2 cellular contexts compared by ENCODE assay signal in the genomic region with DNA sequence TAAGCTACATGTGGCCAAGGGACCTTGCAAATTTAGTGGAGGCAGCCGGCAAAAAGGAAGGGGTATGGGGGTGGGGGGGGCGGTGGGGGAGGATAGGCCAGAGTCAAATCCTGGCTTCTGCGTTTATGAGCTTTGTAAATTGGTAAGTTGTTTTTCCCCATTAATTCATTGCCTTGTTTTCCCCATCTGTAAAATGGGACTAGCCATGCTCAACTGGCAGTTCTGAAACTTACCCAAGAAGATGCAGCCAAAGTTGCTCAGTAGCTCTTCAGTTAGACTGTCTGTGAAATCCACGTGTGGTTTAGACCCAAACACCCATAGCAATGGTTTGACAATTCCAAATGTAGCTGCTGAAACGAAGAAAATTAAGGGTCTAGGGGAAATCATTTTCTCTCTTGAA.
A peak's percentile ranks its signal among the peaks of the same experiment; 100 is the strongest.
TF ChIP-seq lines count a peak whose summit lies in the region.

No MANE protein-coding gene starts in this region.

TF ChIP-seq in HCT116, 20 proteins besides CTCF, POLR2A, EP300 and RAD21:
- TF ChIP-seq SP1 (IDR thresholded peaks at IDR 0.05; ENCODE audit: low read depth) (no peak), SIN3A (IDR thresholded peaks at IDR 0.05; ENCODE audit: low read depth) (no peak), JUND (IDR thresholded peaks at IDR 0.05) (no peak), ZNF274 (IDR thresholded peaks at IDR 0.05; ENCODE audit: low read depth, low read length) (no peak), CEBPB (IDR thresholded peaks at IDR 0.05; ENCODE audit: low read depth) (no peak), REST (IDR thresholded peaks at IDR 0.05; ENCODE audit: low read depth) (no peak), EZH2phosphoT487 (IDR thresholded peaks at IDR 0.05; ENCODE audit: borderline replicate concordance) (no peak), SRF (IDR thresholded peaks at IDR 0.05; ENCODE audit: low read depth) (no peak), ELF1 (IDR thresholded peaks at IDR 0.05; ENCODE audit: borderline replicate concordance, low read depth) (no peak), TCF7L2 (IDR thresholded peaks at IDR 0.05; ENCODE audit: borderline replicate concordance, extremely low read depth, insufficient read depth, insufficient read length) (no peak), EGR1 (IDR thresholded peaks at IDR 0.05; ENCODE audit: low read depth) (no peak), YY1 (IDR thresholded peaks at IDR 0.05; ENCODE audit: extremely low read depth, insufficient replicate concordance, low read depth, low read length) (no peak), ATF3 (IDR thresholded peaks at IDR 0.05) (no peak), ZFX (IDR thresholded peaks at IDR 0.05) (no peak), CBX3 (IDR thresholded peaks at IDR 0.05; ENCODE audit: low read depth) (no peak), POLR2AphosphoS5 (IDR thresholded peaks at IDR 0.05; ENCODE audit: low read depth, low read length) (no peak), MAX (IDR thresholded peaks at IDR 0.05) (no peak), FOSL1 (IDR thresholded peaks at IDR 0.05; ENCODE audit: low read depth) (no peak), EZH2 (IDR thresholded peaks at IDR 0.05) (no peak)
- TF ChIP-seq, protein P1, sequence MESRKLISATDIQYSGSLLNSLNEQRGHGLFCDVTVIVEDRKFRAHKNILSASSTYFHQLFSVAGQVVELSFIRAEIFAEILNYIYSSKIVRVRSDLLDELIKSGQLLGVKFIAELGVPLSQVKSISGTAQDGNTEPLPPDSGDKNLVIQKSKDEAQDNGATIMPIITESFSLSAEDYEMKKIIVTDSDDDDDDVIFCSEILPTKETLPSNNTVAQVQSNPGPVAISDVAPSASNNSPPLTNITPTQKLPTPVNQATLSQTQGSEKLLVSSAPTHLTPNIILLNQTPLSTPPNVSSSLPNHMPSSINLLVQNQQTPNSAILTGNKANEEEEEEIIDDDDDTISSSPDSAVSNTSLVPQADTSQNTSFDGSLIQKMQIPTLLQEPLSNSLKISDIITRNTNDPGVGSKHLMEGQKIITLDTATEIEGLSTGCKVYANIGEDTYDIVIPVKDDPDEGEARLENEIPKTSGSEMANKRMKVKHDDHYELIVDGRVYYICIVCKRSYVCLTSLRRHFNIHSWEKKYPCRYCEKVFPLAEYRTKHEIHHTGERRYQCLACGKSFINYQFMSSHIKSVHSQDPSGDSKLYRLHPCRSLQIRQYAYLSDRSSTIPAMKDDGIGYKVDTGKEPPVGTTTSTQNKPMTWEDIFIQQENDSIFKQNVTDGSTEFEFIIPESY (IDR thresholded peaks at IDR 0.05; ENCODE audit: extremely low read depth, insufficient replicate concordance, low read length) = no peak

TF ChIP-seq in K562, 482 proteins besides CTCF, POLR2A, EP300 and RAD21:
- peak; percentile 56; the same call in 1 of the 2 replicates for TF ChIP-seq ADNP (tag; IDR thresholded peaks at IDR 0.05)
- TF ChIP-seq FOXA1 (IDR thresholded peaks at IDR 0.05; ENCODE audit: borderline replicate concordance) = no peak
- TF ChIP-seq BCOR (IDR thresholded peaks at IDR 0.05) = peak; percentile 72; the same call in 1 of the 2 replicates
- TF ChIP-seq RBM25 (IDR thresholded peaks at IDR 0.05; ENCODE audit: low read depth, low read length, severe bottlenecking) = peak; percentile 92
